8 cellular contexts compared by ENCODE assay signal in the genomic region with DNA sequence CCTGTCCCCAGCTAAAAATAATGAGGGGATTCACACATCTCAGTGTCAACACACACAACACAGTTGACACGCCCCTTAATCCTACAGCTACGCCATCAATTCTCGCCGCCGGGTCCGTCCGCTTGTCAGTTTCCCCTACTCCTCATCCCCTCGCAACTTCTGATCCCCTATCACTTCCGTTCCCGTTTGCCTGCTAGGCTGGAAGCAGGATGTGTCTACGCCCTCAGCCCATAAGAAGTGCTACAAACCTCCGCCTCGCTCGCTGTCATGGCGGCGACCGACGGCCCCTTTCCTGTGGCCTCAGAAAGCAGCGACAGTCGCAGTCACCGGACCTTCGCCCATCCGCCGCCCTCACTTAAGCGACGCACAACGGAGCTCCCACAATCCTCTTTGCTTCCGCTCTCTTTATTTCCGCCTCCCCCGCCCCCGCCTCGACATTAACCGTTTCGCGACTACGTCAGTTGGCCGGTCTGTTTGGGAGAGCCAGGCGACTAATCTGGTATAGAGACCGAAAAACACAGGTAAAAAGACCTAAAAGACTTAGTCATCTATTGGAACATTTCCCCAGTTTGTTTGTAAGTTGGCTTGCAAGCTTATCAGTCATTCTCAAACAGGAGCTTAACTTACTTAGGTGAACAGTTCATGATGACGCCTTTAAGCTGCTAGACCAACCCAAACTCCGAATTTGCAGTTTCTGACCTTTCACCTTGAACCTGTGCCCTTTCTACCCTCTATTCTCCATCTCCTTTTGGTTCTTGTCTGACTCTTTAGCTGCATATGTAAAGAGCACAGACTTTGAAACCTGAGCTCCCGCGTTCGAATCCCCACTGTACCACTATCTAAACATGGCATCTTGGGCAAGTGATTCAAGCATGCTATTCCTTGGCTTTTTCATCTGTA. TPM values are rescaled to one million over a fixed set of nuclear protein-coding genes. Genes with fewer than 3 reads are reported as not detected.
DNase-seq lines count a peak whose midpoint lies in the region; ATAC-seq, FAIRE-seq and TF ChIP-seq lines count a peak whose summit lies in the region.

A gene with protein sequence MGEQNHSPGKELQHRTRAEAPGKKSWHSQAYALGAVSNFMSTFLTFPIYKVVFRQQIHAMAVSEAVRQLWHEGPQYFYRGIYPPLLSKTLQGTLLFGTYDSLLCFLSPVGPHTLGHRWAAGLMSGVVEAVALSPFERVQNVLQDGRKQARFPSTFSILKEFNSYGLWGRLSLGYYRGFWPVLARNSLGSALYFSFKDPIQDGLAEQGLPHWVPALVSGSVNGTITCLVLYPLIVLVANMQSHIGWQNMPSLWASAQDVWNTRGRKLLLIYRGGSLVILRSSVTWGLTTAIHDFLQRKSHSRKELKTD (minus strand): TSS at position 380 of the 900 bp plus-strand sequence. CDS start 51,752 bp downstream, outside the sequence.

- H3K36me3 ChIP-seq in kidney (ENCODE audit: control insufficient read depth in 1 of 2, insufficient read depth in 2 of 2, low read length in 2 of 2) = no peaks in the 10 kb centered on the region

- H3K9me3 ChIP-seq in kidney (ENCODE audit: control insufficient read depth in 1 of 2, low read length in 2 of 2) = no peaks in the 10 kb centered on the region

- no peak for TF ChIP-seq CTCF in kidney (IDR thresholded peaks at IDR 0.05; ENCODE audit: borderline replicate concordance, extremely low read depth, insufficient read depth)

- no peaks in the 10 kb centered on the region for H3K4me1 ChIP-seq in kidney (ENCODE audit: control insufficient read depth in 1 of 2, insufficient read depth in 1 of 2, low read depth in 1 of 2, low read length in 2 of 2)

- ATAC-seq in GM18909 (IDR thresholded peaks at IDR 0.05; ENCODE audit: poor library complexity, unreplicated experiment) (peak; percentile 93), HG03159 (IDR thresholded peaks at IDR 0.05; ENCODE audit: unreplicated experiment) (peak; percentile 93)

- DNase-seq in AG08395 (ENCODE audit: low spot score) = peak; percentile 66
- DNase-seq in NCI-H2227 (lab: John Stamatoyannopoulos, UW; ENCODE audit: unreplicated experiment) = peak; percentile 98
- peak; percentile 51 for DNase-seq in activated CD4-positive, CD25-positive, alpha-beta regulatory T cell treated with anti-CD3 and anti-CD28 coated beads, Interleukin-2, amount 50 U/mL, for 16 hours (ENCODE audit: low read depth, low spot score)
- peak; percentile 82 for DNase-seq in cerebellar cortex (ENCODE audit: low spot score)
- peak; percentile 90 for DNase-seq in kidney
- DNase-seq in stimulated activated CD4-positive, alpha-beta T cell treated with anti-CD3 and anti-CD28 coated beads, Interleukin-15, amount 100 ng/mL, for 24 hours = peak; percentile 78

- intact Hi-C loops in kidney (cut with DNase I) = no loop called here

- H3K9ac ChIP-seq in kidney (ENCODE audit: low read length in 2 of 2) = peak within 1 kb of the TSS; percentile 46 to 69

- peak within 1 kb of the TSS; percentile 87 for H3K27ac ChIP-seq in kidney (ENCODE audit: low read depth in 2 of 2, low read length in 2 of 2)

- peak within 1 kb of the TSS; percentile 75 to 96 for H3K4me3 ChIP-seq in kidney (ENCODE audit: low read length in 2 of 2)

- no peak for FAIRE-seq in kidney (lab: Jason Lieb, UNC)

RNA-seq across cellular contexts. Expression of the gene that starts here (rescaled TPM):
- total RNA-seq in kidney = 12.1 TPM
- 5.0 TPM for polyA plus RNA-seq in kidney (ENCODE audit: insufficient read depth, low read depth, low replicate concordance)

Comparison
In these comparisons a context has a peak if more than half of its experiments do, and no peak if none do; other contexts are left out.
1. Peak in every context shown above with its lines: DNase-seq, ATAC-seq, H3K4me3 ChIP-seq and H3K27ac ChIP-seq.